In genomic region chr21:43909736-43910455, GRCh38 we compare ENCODE assay signal across 26 cellular contexts. TPM values are rescaled to one million over a fixed set of nuclear protein-coding genes. Genes with fewer than 3 reads are reported as not detected.
DNase-seq lines count a peak whose midpoint lies in the region; ATAC-seq, FAIRE-seq and TF ChIP-seq lines count a peak whose summit lies in the region.
"Had no signal": no experiment of that assay in that cellular context is flagged by ENCODE, and none has a peak within 500 bp of the region (broad histone marks: within the 10 kb centered on the region; RNA-seq: fewer than 3 reads in every experiment).

No MANE protein-coding gene starts in this region.

- H3K79me2 ChIP-seq in astrocyte (ENCODE audit: insufficient read depth, low read length), result peaks cover 17% of the 10 kb centered on the region

- H3K27me3 ChIP-seq in left ventricle myocardium inferior (ENCODE audit: low read depth) (no peaks in the 10 kb centered on the region), astrocyte (ENCODE audit: insufficient read depth, low read length) (no peaks in the 10 kb centered on the region), aorta (ENCODE audit: control insufficient read depth in 1 of 2, insufficient read depth in 2 of 2, low read length in 1 of 2) (no peaks in the 10 kb centered on the region)
- H3K27me3 ChIP-seq: suprapubic skin had no signal

- H3K9ac ChIP-seq in astrocyte (ENCODE audit: low read length), result no peak overlapping the region

- H3K36me3 ChIP-seq in left ventricle myocardium inferior (peaks cover 9% of the 10 kb centered on the region), astrocyte (ENCODE audit: insufficient read depth, low read length) (no peaks in the 10 kb centered on the region), aorta (ENCODE audit: control insufficient read depth in 1 of 2, insufficient read depth in 2 of 2, low read length in 1 of 2) (no peaks in the 10 kb centered on the region)

- intact Hi-C loops in Right ventricle myocardium inferior (cut with DNase I) (loop anchor here (2.0 kb wide), 1 partner anchor 25 kb away; no protein-coding TSS in a partner anchor), left ventricle myocardium inferior (cut with micrococcal nuclease) (no loop called here), aorta (cut with DNase I) (no loop called here)

- no peak overlapping the region for H3K4me2 ChIP-seq in astrocyte (ENCODE audit: low read length)
- H3K4me2 ChIP-seq: smooth muscle cell had no signal

- H3K4me1 ChIP-seq in left ventricle myocardium inferior (peaks cover 69% of the 10 kb centered on the region), astrocyte (ENCODE audit: insufficient read depth, low read length) (peaks cover 3% of the 10 kb centered on the region), aorta (ENCODE audit: control insufficient read depth in 1 of 2, insufficient read depth in 2 of 2, low read length in 2 of 2) (no peaks in the 10 kb centered on the region)

- TF ChIP-seq CTCF in left ventricle myocardium inferior (IDR thresholded peaks at IDR 0.05; ENCODE audit: borderline replicate concordance) (no peak), astrocyte (IDR thresholded peaks at IDR 0.05; ENCODE audit: insufficient read depth, low read depth, low read length) (no peak), mesothelial cell of epicardium (IDR thresholded peaks at IDR 0.05; ENCODE audit: unreplicated experiment) (no peak)

- no peak overlapping the region for H3K27ac ChIP-seq in left ventricle myocardium inferior (replicated peaks)
- no peak overlapping the region for H3K27ac ChIP-seq in astrocyte (ENCODE audit: low read depth, low read length)
- no peak overlapping the region for H3K27ac ChIP-seq in aorta (ENCODE audit: low read depth in 1 of 2, low read length in 2 of 2)
- H3K27ac ChIP-seq: coronary artery, HL-60, RWPE1, suprapubic skin had no signal

- no peak for DNase-seq in Right ventricle myocardium inferior (ENCODE audit: missing footprints)
- no peak for DNase-seq in left ventricle myocardium inferior
- DNase-seq in astrocyte (ENCODE audit: low read depth), result no peak
- no peak for DNase-seq in mesothelial cell of epicardium (ENCODE audit: low spot score in 2 of 2, unreplicated experiment in 2 of 2)
- peak; percentile 37 to 74 for DNase-seq in aorta
- DNase-seq in NCI-H2029 treated with DMSO at 0.1 percent for 48 hours (lab: John Stamatoyannopoulos, UW), result no peak
- DNase-seq in NCI-H82 (lab: John Stamatoyannopoulos, UW), result no peak
- DNase-seq in germinal center (ENCODE audit: low spot score), result no peak
- DNase-seq: activated CD4-positive, alpha-beta T cell treated with anti-CD3 and anti-CD28 coated beads, Interleukin-2, amount 50 U/mL, for 1 hour; activated naive CD4-positive, alpha-beta T cell treated with anti-CD3 and anti-CD28 coated beads for 36 hours; CD4-positive, CD25-positive, alpha-beta regulatory T cell; DMS53; HCEC 1CT; IMR-90; mammary epithelial cell; MM.1S; NCI-H2081; NCI-H510A; stimulated activated CD4-positive, alpha-beta T cell treated with anti-CD3 and anti-CD28 coated beads, Interleukin-4, amount 100 ng/mL, for 1 hour had no signal

- H3K27ac Mint-ChIP-seq in astrocyte (ENCODE audit: unreplicated experiment) (no peak overlapping the region), mesothelial cell of epicardium (peak overlapping the region; percentile 72)
- H3K27ac Mint-ChIP-seq: activated naive CD4-positive, alpha-beta T cell treated with anti-CD3 and anti-CD28 coated beads for 36 hours; progenitor cell of endocrine pancreas had no signal

- H4K20me1 ChIP-seq in astrocyte (ENCODE audit: insufficient read depth, low read length), result peaks cover 69% of the 10 kb centered on the region

- peaks cover 22% of the 10 kb centered on the region for H3K4me1 Mint-ChIP-seq in astrocyte (ENCODE audit: low read depth, unreplicated experiment)
- peaks cover 22% of the 10 kb centered on the region for H3K4me1 Mint-ChIP-seq in mesothelial cell of epicardium

- H3K9me3 Mint-ChIP-seq in astrocyte (ENCODE audit: unreplicated experiment), result no peaks in the 10 kb centered on the region
- peaks cover 10% of the 10 kb centered on the region for H3K9me3 Mint-ChIP-seq in mesothelial cell of epicardium

- WGBS in aorta, 2 donors, result 87 to 89% methylated on average over 19 of the region's 19 CpGs

- H2AFZ ChIP-seq in astrocyte (ENCODE audit: low read depth, low read length), result no peak overlapping the region

- H3K9me3 ChIP-seq in left ventricle myocardium inferior (replicated peaks), result peaks cover 10% of the 10 kb centered on the region
- H3K9me3 ChIP-seq in astrocyte (ENCODE audit: insufficient read depth, low read depth, low read length), result no peaks in the 10 kb centered on the region
- peaks cover 3% of the 10 kb centered on the region for H3K9me3 ChIP-seq in aorta (ENCODE audit: control insufficient read depth, low read length)
- H3K9me3 ChIP-seq: suprapubic skin had no signal

- no peak for FAIRE-seq in astrocyte (lab: Jason Lieb, UNC)
- FAIRE-seq: islet of Langerhans had no signal

- H3K4me3 Mint-ChIP-seq in astrocyte (ENCODE audit: unreplicated experiment) (peak overlapping the region; percentile 22), mesothelial cell of epicardium (no peak overlapping the region)
- H3K4me3 Mint-ChIP-seq: activated naive CD4-positive, alpha-beta T cell treated with anti-CD3 and anti-CD28 coated beads for 36 hours had no signal

- ATAC-seq in Right ventricle myocardium inferior, result peak; percentile 23
- ATAC-seq in aorta (ENCODE audit: low FRiP score), result peak; percentile 42

- H3K27me3 Mint-ChIP-seq in astrocyte (ENCODE audit: low read depth, unreplicated experiment) (no peaks in the 10 kb centered on the region), mesothelial cell of epicardium (ENCODE audit: low read depth) (no peaks in the 10 kb centered on the region)
- H3K27me3 Mint-ChIP-seq: CD4-positive, CD25-positive, alpha-beta regulatory T cell; progenitor cell of endocrine pancreas had no signal

- peaks cover 8% of the 10 kb centered on the region for H3K36me3 Mint-ChIP-seq in astrocyte (ENCODE audit: low read depth, unreplicated experiment)
- H3K36me3 Mint-ChIP-seq in mesothelial cell of epicardium, result peaks cover 32% of the 10 kb centered on the region

- H3K4me3 ChIP-seq in left ventricle myocardium inferior (no peak overlapping the region), astrocyte (ENCODE audit: insufficient read depth, low read depth, low read length) (no peak overlapping the region), aorta (ENCODE audit: low read length in 2 of 2) (no peak overlapping the region)
- H3K4me3 ChIP-seq: coronary artery, smooth muscle cell, suprapubic skin had no signal

RNA-seq across cellular contexts. Expression of gene AGPAT3, which starts 44.9 kb away (rescaled TPM):
- 93.4 TPM for total RNA-seq in Right ventricle myocardium inferior
- 79.6 TPM for total RNA-seq in left ventricle myocardium inferior
- total RNA-seq in astrocyte, result 34.7 and 35.6 TPM in 2 replicates
- 69.6 to 71.0 TPM (median 71.0 TPM) in 3 replicates for total RNA-seq in mesothelial cell of epicardium
- total RNA-seq in aorta, result 10 to 100 TPM; 36.0 to 45.5 TPM
- 10 to 100 TPM in 1 of 2 donors, 1 to 10 TPM in 1; 8.3 to 11.4 TPM for polyA plus RNA-seq in aorta

Comparison
In these comparisons a context has a peak if more than half of its experiments do, and no peak if none do; other contexts are left out.
1. DNase-seq: peak in aorta (2 of 2); none in Right ventricle myocardium inferior (single experiment), left ventricle myocardium inferior (single experiment), astrocyte (single experiment), mesothelial cell of epicardium (0 of 2), NCI-H2029 treated with DMSO at 0.1 percent for 48 hours (single experiment), NCI-H82 (single experiment) and germinal center (single experiment).